In genomic region chr10:6044651-6045599, GRCh38 we compare ENCODE assay signal across 10 cellular contexts. TPM values are rescaled to one million over a fixed set of nuclear protein-coding genes. Genes with fewer than 3 reads are reported as not detected.
DNase-seq lines count a peak whose midpoint lies in the region; ATAC-seq lines count a peak whose summit lies in the region.
"Had no signal": no experiment of that assay in that cellular context is flagged by ENCODE, and none has a peak within 500 bp of the region (broad histone marks: within the 10 kb centered on the region; RNA-seq: fewer than 3 reads in every experiment).

No MANE protein-coding gene starts in this region.

- peaks cover 70% of the 10 kb centered on the region for H3K36me3 Mint-ChIP-seq in activated T-cell treated with anti-CD3 and anti-CD28 coated beads, Interleukin-2, amount 50 U/mL, for 4 hours (ENCODE audit: insufficient read depth)
- peaks cover 98% of the 10 kb centered on the region for H3K36me3 Mint-ChIP-seq in stimulated activated naive CD8-positive, alpha-beta T cell treated with anti-CD3 and anti-CD28 coated beads, Interleukin-15, Interleukin-2, amounts not matched to agents 100 ng/mL and 50 ng/mL, for 24 hours (ENCODE audit: low read depth)

- H3K9me3 Mint-ChIP-seq in activated T-cell treated with anti-CD3 and anti-CD28 coated beads, Interleukin-2, amount 50 U/mL, for 4 hours = no peaks in the 10 kb centered on the region
- H3K9me3 Mint-ChIP-seq in stimulated activated naive CD8-positive, alpha-beta T cell treated with anti-CD3 and anti-CD28 coated beads, Interleukin-15, Interleukin-2, amounts not matched to agents 100 ng/mL and 50 ng/mL, for 24 hours = no peaks in the 10 kb centered on the region
- H3K9me3 Mint-ChIP-seq: dendritic cell treated with granulocyte-macrophage colony-stimulating factor and Interleukin-4, amounts not matched to agents 40 ng/mL and 50 ng/mL, for 4 days had no signal

- peak; percentile 44 for ATAC-seq in HG03175 (IDR thresholded peaks at IDR 0.05; ENCODE audit: unreplicated experiment)
- ATAC-seq in activated T-cell treated with anti-CD3 and anti-CD28 coated beads, Interleukin-2, amount 50 U/mL, for 4 hours = peak; percentile 47 to 52
- ATAC-seq: HepG2 had no signal

- H3K4me1 Mint-ChIP-seq in activated T-cell treated with anti-CD3 and anti-CD28 coated beads, Interleukin-2, amount 50 U/mL, for 4 hours (ENCODE audit: low read depth) = peaks cover 83% of the 10 kb centered on the region
- peaks cover 96% of the 10 kb centered on the region for H3K4me1 Mint-ChIP-seq in stimulated activated naive CD8-positive, alpha-beta T cell treated with anti-CD3 and anti-CD28 coated beads, Interleukin-15, Interleukin-2, amounts not matched to agents 100 ng/mL and 50 ng/mL, for 24 hours (ENCODE audit: low read depth)

- H3K27ac Mint-ChIP-seq in stimulated activated naive CD8-positive, alpha-beta T cell treated with anti-CD3 and anti-CD28 coated beads, Interleukin-15, Interleukin-2, amounts not matched to agents 100 ng/mL and 50 ng/mL, for 24 hours = peak overlapping the region; percentile 96
- H3K27ac Mint-ChIP-seq: dendritic cell treated with granulocyte-macrophage colony-stimulating factor and Interleukin-4, amounts not matched to agents 40 ng/mL and 50 ng/mL, for 4 days had no signal

- DNase-seq in activated effector memory CD4-positive, alpha-beta T cell treated with anti-CD3 and anti-CD28 coated beads, Interleukin-2, amount 50 U/mL, for 16 hours = peak; percentile 69
- no peak for DNase-seq in activated effector memory CD4-positive, alpha-beta T cell treated with Interleukin-2 at 50 U/mL for 16 hours
- DNase-seq in activated T-cell treated with anti-CD3 and anti-CD28 coated beads, Interleukin-2, amount 50 U/mL, for 4 hours = no peak
- DNase-seq in cerebellar nuclear complex (lab: John Stamatoyannopoulos, UW) (no peak), NCI-H2081 treated with DMSO at 0.1 percent for 48 hours (lab: John Stamatoyannopoulos, UW) (no peak), NCI-H2196 treated with DMSO at 0.1 percent for 48 hours (lab: John Stamatoyannopoulos, UW; ENCODE audit: unreplicated experiment) (no peak)

- H3K27me3 Mint-ChIP-seq in activated T-cell treated with anti-CD3 and anti-CD28 coated beads, Interleukin-2, amount 50 U/mL, for 4 hours (ENCODE audit: low read depth) = no peaks in the 10 kb centered on the region
- no peaks in the 10 kb centered on the region for H3K27me3 Mint-ChIP-seq in stimulated activated naive CD8-positive, alpha-beta T cell treated with anti-CD3 and anti-CD28 coated beads, Interleukin-15, Interleukin-2, amounts not matched to agents 100 ng/mL and 50 ng/mL, for 24 hours

- peak overlapping the region; percentile 63 for H3K4me3 Mint-ChIP-seq in activated T-cell treated with anti-CD3 and anti-CD28 coated beads, Interleukin-2, amount 50 U/mL, for 4 hours
- H3K4me3 Mint-ChIP-seq in stimulated activated naive CD8-positive, alpha-beta T cell treated with anti-CD3 and anti-CD28 coated beads, Interleukin-15, Interleukin-2, amounts not matched to agents 100 ng/mL and 50 ng/mL, for 24 hours = peak overlapping the region; percentile 71
- H3K4me3 Mint-ChIP-seq: dendritic cell treated with granulocyte-macrophage colony-stimulating factor and Interleukin-4, amounts not matched to agents 40 ng/mL and 50 ng/mL, for 4 days had no signal

RNA-seq across cellular contexts. Expression of gene IL2RA, which starts 17.2 kb away (rescaled TPM):
- total RNA-seq in activated T-cell treated with anti-CD3 and anti-CD28 coated beads, Interleukin-2, amount 50 U/mL, for 4 hours = 100 to 1,000 TPM; 639 to 698 (median 653) TPM
- total RNA-seq: HepG2 had no signal

RNA-seq across cellular contexts. Expression of gene RBM17, which starts 43.9 kb away (rescaled TPM):
- total RNA-seq in activated T-cell treated with anti-CD3 and anti-CD28 coated beads, Interleukin-2, amount 50 U/mL, for 4 hours = 100 to 1,000 TPM; 231 to 261 (median 237) TPM
